Comparison of ENCODE assay signal across 17 cellular contexts in genomic region chr6:148288566-148288965, GRCh38. TPM values are rescaled to one million over a fixed set of nuclear protein-coding genes. Genes with fewer than 3 reads are reported as not detected.
"Had no signal": no experiment of that assay in that cellular context is flagged by ENCODE, and none has a peak within 500 bp of the region (broad histone marks: within the 10 kb centered on the region; RNA-seq: fewer than 3 reads in every experiment).

No MANE protein-coding gene starts in this region.

- H3K27ac ChIP-seq: ascending aorta, cardiac muscle cell, epithelial cell of prostate, thoracic aorta, vagina had no signal

- H3K36me3 ChIP-seq: ascending aorta, cardiac muscle cell, thoracic aorta, vagina had no signal

- ATAC-seq: activated CD8-positive, alpha-beta T cell treated with anti-CD3 and anti-CD28 coated beads, Interleukin-2, amount 10 ng/mL, durations not matched to agents 7 days and 5 days; effector memory CD8-positive, alpha-beta T cell; naive thymus-derived CD8-positive, alpha-beta T cell; T-cell had no signal

- H3K27me3 Mint-ChIP-seq: activated naive CD8-positive, alpha-beta T cell treated with anti-CD3 and anti-CD28 coated beads, Interleukin-2, amount 10 ng/mL, durations not matched to agents 7 days and 5 days had no signal

- H3K27ac Mint-ChIP-seq: activated CD8-positive, alpha-beta T cell treated with anti-CD3 and anti-CD28 coated beads, Interleukin-2, amount 10 ng/mL, durations not matched to agents 7 days and 5 days; activated naive CD8-positive, alpha-beta T cell treated with anti-CD3 and anti-CD28 coated beads, Interleukin-2, amount 10 ng/mL, durations not matched to agents 7 days and 5 days; effector memory CD8-positive, alpha-beta T cell; naive thymus-derived CD8-positive, alpha-beta T cell; stimulated activated naive CD8-positive, alpha-beta T cell treated with anti-CD3 and anti-CD28 coated beads, Interleukin-15, Interleukin-2, amounts not matched to agents 100 ng/mL and 50 ng/mL, for 24 hours; T-cell had no signal

- H3K36me3 Mint-ChIP-seq: activated naive CD8-positive, alpha-beta T cell treated with anti-CD3 and anti-CD28 coated beads, Interleukin-2, amount 10 ng/mL, durations not matched to agents 7 days and 5 days; naive thymus-derived CD8-positive, alpha-beta T cell; T-cell had no signal

- H3K4me3 Mint-ChIP-seq: activated CD8-positive, alpha-beta T cell treated with anti-CD3 and anti-CD28 coated beads, Interleukin-2, amount 10 ng/mL, durations not matched to agents 7 days and 5 days; activated naive CD8-positive, alpha-beta T cell treated with anti-CD3 and anti-CD28 coated beads, Interleukin-2, amount 10 ng/mL, durations not matched to agents 7 days and 5 days; effector memory CD8-positive, alpha-beta T cell; naive thymus-derived CD8-positive, alpha-beta T cell; stimulated activated naive CD8-positive, alpha-beta T cell treated with anti-CD3 and anti-CD28 coated beads, Interleukin-15, Interleukin-2, amounts not matched to agents 100 ng/mL and 50 ng/mL, for 24 hours; T-cell had no signal

- H3K4me3 ChIP-seq: ascending aorta, cardiac muscle cell, lung, thoracic aorta, vagina had no signal

- H3K9me3 ChIP-seq: ascending aorta, thoracic aorta, vagina had no signal

- H3K4me1 Mint-ChIP-seq: activated naive CD8-positive, alpha-beta T cell treated with anti-CD3 and anti-CD28 coated beads, Interleukin-2, amount 10 ng/mL, durations not matched to agents 7 days and 5 days; naive thymus-derived CD8-positive, alpha-beta T cell; T-cell had no signal

- H3K27me3 ChIP-seq: ascending aorta, cardiac muscle cell, vagina had no signal

- H3K9me3 Mint-ChIP-seq: activated naive CD8-positive, alpha-beta T cell treated with anti-CD3 and anti-CD28 coated beads, Interleukin-2, amount 10 ng/mL, durations not matched to agents 7 days and 5 days; effector memory CD8-positive, alpha-beta T cell; naive thymus-derived CD8-positive, alpha-beta T cell; stimulated activated naive CD8-positive, alpha-beta T cell treated with anti-CD3 and anti-CD28 coated beads, Interleukin-15, Interleukin-2, amounts not matched to agents 100 ng/mL and 50 ng/mL, for 24 hours; T-cell had no signal

- DNase-seq: activated CD4-positive, alpha-beta T cell treated with anti-CD3 and anti-CD28 coated beads for 48 hours; activated CD8-positive, alpha-beta memory T cell treated with anti-CD3 and anti-CD28 coated beads, Interleukin-2, amount 50 U/mL, for 48 hours; activated CD8-positive, alpha-beta T cell treated with anti-CD3 and anti-CD28 coated beads, Interleukin-2, amount 10 ng/mL, durations not matched to agents 7 days and 5 days; activated naive CD8-positive, alpha-beta T cell treated with anti-CD3 and anti-CD28 coated beads, Interleukin-2, amount 10 ng/mL, durations not matched to agents 7 days and 5 days; cortex of kidney; effector memory CD8-positive, alpha-beta T cell; naive thymus-derived CD8-positive, alpha-beta T cell; stimulated activated CD4-positive, alpha-beta T cell treated with anti-CD3 and anti-CD28 coated beads, Interleukin-4, amount 100 ng/mL, for 1 hour; stimulated activated CD8-positive, alpha-beta memory T cell treated with anti-CD3 and anti-CD28 coated beads, Interleukin-4, amount 100 ng/mL, for 48 hours; T-cell had no signal

RNA-seq across cellular contexts. Expression of gene SASH1, which starts 54.1 kb away (rescaled TPM):
- total RNA-seq: activated CD8-positive, alpha-beta T cell treated with anti-CD3 and anti-CD28 coated beads, Interleukin-2, amount 10 ng/mL, durations not matched to agents 7 days and 5 days; activated naive CD8-positive, alpha-beta T cell treated with anti-CD3 and anti-CD28 coated beads, Interleukin-2, amount 10 ng/mL, durations not matched to agents 7 days and 5 days; naive thymus-derived CD8-positive, alpha-beta T cell had no signal
- polyA plus RNA-seq: naive thymus-derived CD8-positive, alpha-beta T cell had no signal
